ENCODE assay signal across 32 cellular contexts in the genomic region with DNA sequence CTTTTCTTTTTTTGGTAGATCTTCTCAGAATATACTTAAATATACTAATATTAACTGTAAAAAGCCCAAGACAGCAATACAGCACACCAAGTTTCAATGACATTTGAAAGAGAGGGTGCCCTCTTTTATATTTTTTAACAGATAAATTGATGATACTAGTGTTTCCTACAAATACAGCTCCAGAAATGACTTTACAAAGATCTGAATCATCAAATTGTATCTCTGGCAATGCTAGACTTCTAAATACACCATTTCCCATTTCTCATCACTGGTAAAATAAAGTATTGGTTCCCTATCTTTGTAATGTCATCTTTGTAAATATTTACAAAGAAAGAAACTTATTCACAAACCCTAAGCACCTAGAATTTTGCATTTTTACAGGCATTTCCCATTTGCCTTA.
"Had no signal": no experiment of that assay in that cellular context is flagged by ENCODE, and none has a peak within 500 bp of the region (broad histone marks: within the 10 kb centered on the region; RNA-seq: fewer than 3 reads in every experiment).

No MANE protein-coding gene starts in this region.

- ATAC-seq: activated CD4-positive, alpha-beta T cell treated with anti-CD3 and anti-CD28 coated beads for 36 hours; activated CD4-positive, CD25-positive, alpha-beta regulatory T cell treated with anti-CD3 and anti-CD28 coated beads, Interleukin-2, amount 50 U/mL, for 24 hours; activated CD8-positive, alpha-beta memory T cell treated with anti-CD3 and anti-CD28 coated beads, Interleukin-2, amount 10 ng/mL, durations not matched to agents 7 days and 5 days; activated CD8-positive, alpha-beta T cell treated with anti-CD3 and anti-CD28 coated beads, Interleukin-2, amount 10 ng/mL, durations not matched to agents 7 days and 5 days; activated naive CD8-positive, alpha-beta T cell treated with anti-CD3 and anti-CD28 coated beads, Interleukin-2, amount 50 U/mL, for 24 hours; WTC11 had no signal

- H3K4me1 ChIP-seq: ascending aorta had no signal

- H3K9me3 ChIP-seq: ascending aorta had no signal

- H3K27ac ChIP-seq: ascending aorta, cardiac muscle cell, WERI-Rb-1 had no signal

- FAIRE-seq: bronchial epithelial cell had no signal

- H3K4me3 ChIP-seq: ascending aorta, cardiac muscle cell had no signal

- DNase-seq: activated CD4-positive, alpha-beta memory T cell treated with anti-CD3 and anti-CD28 coated beads, Interleukin-2, amount 10 ng/mL, durations not matched to agents 7 days and 5 days; activated CD4-positive, alpha-beta T cell treated with anti-CD3 and anti-CD28 coated beads for 1 hour; activated CD4-positive, alpha-beta T cell treated with anti-CD3 and anti-CD28 coated beads for 36 hours; activated CD4-positive, alpha-beta T cell treated with anti-CD3 and anti-CD28 coated beads for 48 hours; activated CD4-positive, alpha-beta T cell treated with anti-CD3 and anti-CD28 coated beads, Interleukin-2, amount 10 ng/mL, durations not matched to agents 7 days and 5 days; activated CD4-positive, alpha-beta T cell treated with anti-CD3 and anti-CD28 coated beads, Interleukin-2, amount 50 U/mL, for 48 hours; activated CD4-positive, CD25-positive, alpha-beta regulatory T cell; activated CD8-positive, alpha-beta memory T cell treated with anti-CD3 and anti-CD28 coated beads for 24 hours; activated CD8-positive, alpha-beta memory T cell treated with anti-CD3 and anti-CD28 coated beads, Interleukin-2, amount 10 ng/mL, durations not matched to agents 7 days and 5 days; activated CD8-positive, alpha-beta memory T cell treated with anti-CD3 and anti-CD28 coated beads, Interleukin-2, amount 50 U/mL, for 48 hours; activated CD8-positive, alpha-beta T cell treated with anti-CD3 and anti-CD28 coated beads, Interleukin-2, amount 10 ng/mL, durations not matched to agents 7 days and 5 days; activated effector memory CD4-positive, alpha-beta T cell treated with Interleukin-2 at 50 U/mL for 16 hours; activated gamma-delta T cell; activated naive CD4-positive, alpha-beta T cell treated with anti-CD3 and anti-CD28 coated beads, Interleukin-2, amount 10 ng/mL, durations not matched to agents 7 days and 5 days; activated naive CD4-positive, alpha-beta T cell treated with Interleukin-2 at 50 U/mL for 16 hours; activated naive CD8-positive, alpha-beta T cell treated with anti-CD3 and anti-CD28 coated beads, Interleukin-2, amount 10 ng/mL, durations not matched to agents 7 days and 5 days; activated naive CD8-positive, alpha-beta T cell treated with anti-CD3 and anti-CD28 coated beads, Interleukin-2, amount 50 U/mL, for 24 hours; activated T-cell treated with anti-CD3 and anti-CD28 coated beads, Interleukin-2, amount 50 U/mL, for 24 hours; activated T-cell treated with anti-CD3 and anti-CD28 coated beads, Interleukin-2, amount 50 U/mL, for 48 hours; amygdala; anterior cingulate cortex; caudate nucleus; cerebellar nuclear complex; T-helper 1 cell; T-helper 2 cell; T-helper 9 cell; WERI-Rb-1 had no signal
